ENCODE assay signal across 8 cellular contexts in the genomic region with DNA sequence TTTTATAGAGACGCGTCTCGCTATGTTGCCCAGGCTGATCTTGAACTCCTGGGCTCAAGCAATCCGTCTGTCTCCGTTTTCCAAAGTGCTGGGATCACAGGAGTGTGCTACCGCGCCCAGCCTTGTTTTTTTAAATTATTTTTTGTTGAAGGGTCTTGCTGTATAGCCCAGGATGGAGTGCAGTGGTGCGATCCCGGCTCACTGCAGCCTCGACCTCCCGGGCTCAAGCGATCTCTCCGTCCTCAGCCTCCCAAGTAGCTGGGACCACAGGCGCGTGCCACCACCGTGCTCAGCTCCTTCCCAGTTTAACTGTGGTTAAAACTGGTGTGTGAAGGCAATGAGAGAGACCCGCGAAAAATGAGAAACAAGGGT. TPM values are rescaled to one million over a fixed set of nuclear protein-coding genes. Genes with fewer than 3 reads are reported as not detected.
A peak's percentile ranks its signal among the peaks of the same experiment; 100 is the strongest.
DNase-seq lines count a peak whose midpoint lies in the region; ATAC-seq and TF ChIP-seq lines count a peak whose summit lies in the region.

No MANE protein-coding gene starts in this region.

- H2BK15ac ChIP-seq in mesenchymal stem cell (ENCODE audit: low read depth, poor library complexity, severe bottlenecking), result peak overlapping the region; percentile 96

- no peak for TF ChIP-seq POLR2A in vagina (IDR thresholded peaks at IDR 0.05)

- no peak overlapping the region for H3K23ac ChIP-seq in mesenchymal stem cell (ENCODE audit: low read length in 2 of 2)

- DNase-seq in cardiac muscle cell (ENCODE audit: low read depth in 1 of 2, low spot score in 1 of 2) (no peak), Right ventricle myocardium inferior (ENCODE audit: missing footprints) (no peak), MCF 10A (ENCODE audit: unreplicated experiment) (no peak), mesenchymal stem cell (no peak), vagina (ENCODE audit: extremely low spot score in 2 of 2) (peak in 1 of 2 donors; percentile 90), iPS-NIHi7 (ENCODE audit: extremely low spot score) (no peak)

- H3K79me1 ChIP-seq in mesenchymal stem cell (replicated peaks; ENCODE audit: low read length, poor library complexity, severe bottlenecking), result no peaks in the 10 kb centered on the region

- peak overlapping the region; percentile 93 for H3K27ac Mint-ChIP-seq in MCF 10A (ENCODE audit: low read depth, unreplicated experiment)

- H2AFZ ChIP-seq in mesenchymal stem cell (ENCODE audit: low read depth, low read length), result no peak overlapping the region

- H3K14ac ChIP-seq in mesenchymal stem cell (ENCODE audit: low read length in 2 of 2), result no peak overlapping the region

- H3K4me1 ChIP-seq in cardiac muscle cell (ENCODE audit: low read depth) (no peaks in the 10 kb centered on the region), mesenchymal stem cell (ENCODE audit: control insufficient read depth, insufficient read depth, low read depth, low read length) (peaks cover 6% of the 10 kb centered on the region), vagina (peaks cover 15% of the 10 kb centered on the region)

- H4K8ac ChIP-seq in mesenchymal stem cell (ENCODE audit: low read length), result peak overlapping the region; percentile 100

- POLR2A ChIA-PET in MCF 10A (lab: Yijun Ruan, JAX), result interaction anchor here (0.7 to 4.7 kb wide), 6 partner anchors 9 to 247 kb away, joined by 3 to 74 read pairs (median 15); a partner anchor contains a TSS

- 82% methylated on average over 18 of the region's 18 CpGs for WGBS in mesenchymal stem cell

- H3K4me1 Mint-ChIP-seq in MCF 10A (ENCODE audit: insufficient read depth, unreplicated experiment), result peaks cover 13% of the 10 kb centered on the region

- no peaks in the 10 kb centered on the region for H3K36me3 ChIP-seq in cardiac muscle cell
- no peaks in the 10 kb centered on the region for H3K36me3 ChIP-seq in mesenchymal stem cell (ENCODE audit: control insufficient read depth in 1 of 2, insufficient read depth in 2 of 2, low read depth in 1 of 2, low read length in 2 of 2)
- H3K36me3 ChIP-seq in vagina, result no peaks in the 10 kb centered on the region

- peak overlapping the region; percentile 85 for H3K4me3 Mint-ChIP-seq in MCF 10A (ENCODE audit: unreplicated experiment)

- no peak for TF ChIP-seq CTCF in cardiac muscle cell (IDR thresholded peaks at IDR 0.05; ENCODE audit: low read depth, low read length)
- TF ChIP-seq CTCF in MCF 10A (IDR thresholded peaks at IDR 0.05; ENCODE audit: unreplicated experiment), result no peak
- no peak for TF ChIP-seq CTCF in vagina (IDR thresholded peaks at IDR 0.05)

- no peak overlapping the region for H2AK5ac ChIP-seq in mesenchymal stem cell (ENCODE audit: low read length, severe bottlenecking)

- peak overlapping the region; percentile 96 for H4K91ac ChIP-seq in mesenchymal stem cell (ENCODE audit: low read length)

- H2BK5ac ChIP-seq in mesenchymal stem cell (ENCODE audit: low read depth, low read length, poor library complexity, severe bottlenecking), result no peak overlapping the region

- H3K27me3 Mint-ChIP-seq in MCF 10A (ENCODE audit: insufficient read depth, unreplicated experiment), result no peaks in the 10 kb centered on the region

- BruUV-seq in MCF 10A (replicated peaks; lab: Mats Ljungman, UMichigan), result TSS peak; percentile 53

- H3K27me3 ChIP-seq in cardiac muscle cell (no peaks in the 10 kb centered on the region), mesenchymal stem cell (ENCODE audit: control insufficient read depth in 1 of 2, insufficient read depth in 1 of 2, low read length in 2 of 2) (no peaks in the 10 kb centered on the region), vagina (no peaks in the 10 kb centered on the region)

- H3K9me3 Mint-ChIP-seq in MCF 10A (ENCODE audit: unreplicated experiment), result no peaks in the 10 kb centered on the region

- intact Hi-C loops in Right ventricle myocardium inferior (cut with DNase I), result loop anchor here (1.0 to 2.0 kb wide), 2 partner anchors 11 to 23 kb away; a partner anchor contains a TSS
- intact Hi-C loops in MCF 10A (cut with micrococcal nuclease), result no loop called here
- intact Hi-C loops in vagina (cut with DNase I), result no loop called here

- peak overlapping the region in 1 of 2 experiments; percentile 96 for H3K4ac ChIP-seq in mesenchymal stem cell (ENCODE audit: low read depth in 1 of 2, low read length in 2 of 2)

- H2BK120ac ChIP-seq in mesenchymal stem cell (ENCODE audit: low read depth, low read length), result peak overlapping the region; percentile 68

- H3K9me3 ChIP-seq in cardiac muscle cell (ENCODE audit: low read depth), result no peaks in the 10 kb centered on the region
- no peaks in the 10 kb centered on the region for H3K9me3 ChIP-seq in mesenchymal stem cell (ENCODE audit: control insufficient read depth, low read length)
- no peaks in the 10 kb centered on the region for H3K9me3 ChIP-seq in vagina

- H3K4me2 ChIP-seq in mesenchymal stem cell (ENCODE audit: low read length, poor library complexity, severe bottlenecking), result peak overlapping the region; percentile 90

- H3K36me3 Mint-ChIP-seq in MCF 10A (ENCODE audit: insufficient read depth, unreplicated experiment), result no peaks in the 10 kb centered on the region

- H3K4me3 ChIP-seq in cardiac muscle cell (no peak overlapping the region), mesenchymal stem cell (ENCODE audit: insufficient read depth in 1 of 2, low read depth in 1 of 2, low read length in 2 of 2) (peak overlapping the region in 1 of 2 experiments; percentile 83), vagina (peak overlapping the region; percentile 46 to 64)

- ATAC-seq in Right ventricle myocardium inferior (no peak), HG03432 (IDR thresholded peaks at IDR 0.05; ENCODE audit: unreplicated experiment) (no peak), GM18520 (IDR thresholded peaks at IDR 0.05; ENCODE audit: unreplicated experiment) (no peak)

- H3K9ac ChIP-seq in mesenchymal stem cell (ENCODE audit: low read length), result peak overlapping the region; percentile 92

- CTCF ChIA-PET in MCF 10A (lab: Yijun Ruan, JAX), result interaction anchor here (0.6 to 1.2 kb wide), 2 partner anchors 15 to 1451 kb away, joined by 3 read pairs; no protein-coding TSS in a partner anchor

- H3K27ac ChIP-seq in cardiac muscle cell (peak overlapping the region; percentile 83), mesenchymal stem cell (ENCODE audit: low read length, poor library complexity, severe bottlenecking) (peak overlapping the region; percentile 87), vagina (peak overlapping the region; percentile 95)

- H3K18ac ChIP-seq in mesenchymal stem cell (ENCODE audit: low read depth in 1 of 2, low read length in 2 of 2), result peak overlapping the region; percentile 88 to 99

- peak overlapping the region in 1 of 2 experiments; percentile 63 for H2BK12ac ChIP-seq in mesenchymal stem cell (ENCODE audit: low read length in 2 of 2)

RNA-seq across cellular contexts. Expression of a gene that starts 11.0 kb away (rescaled TPM):
- total RNA-seq in cardiac muscle cell (180 and 189 TPM in 2 replicates), Right ventricle myocardium inferior (87.6 TPM), MCF 10A (2022) (184 and 198 TPM in 2 replicates), vagina (150 TPM)
- polyA plus RNA-seq in cardiac muscle cell, result 111 and 130 TPM in 2 replicates
- polyA plus RNA-seq in mesenchymal stem cell (2013, experiment 1 of 2), result 115 TPM
- polyA plus RNA-seq in mesenchymal stem cell (2013, experiment 2 of 2), result 117 TPM

RNA-seq across cellular contexts. Expression of a gene that starts 16.9 kb away (rescaled TPM):
- total RNA-seq in cardiac muscle cell (8.8 and 9.0 TPM in 2 replicates), Right ventricle myocardium inferior (2.7 TPM), MCF 10A (2022) (2.2 and 2.6 TPM in 2 replicates), vagina (4.2 TPM)
- 5.3 and 6.0 TPM in 2 replicates for polyA plus RNA-seq in cardiac muscle cell
- polyA plus RNA-seq in mesenchymal stem cell (2013, experiment 1 of 2), result 3.1 TPM
- 3.3 TPM for polyA plus RNA-seq in mesenchymal stem cell (2013, experiment 2 of 2)

RNA-seq across cellular contexts. Expression of a gene that starts 48.5 kb away (rescaled TPM):
- not detected in 2 replicates for total RNA-seq in cardiac muscle cell
- 0.67 TPM in 1 of 2 replicates, not detected in the other for polyA plus RNA-seq in cardiac muscle cell
- total RNA-seq in Right ventricle myocardium inferior, result not detected
- total RNA-seq in MCF 10A (2022), result not detected in 2 replicates
- polyA plus RNA-seq in mesenchymal stem cell (2013, experiment 1 of 2), result not detected
- not detected for polyA plus RNA-seq in mesenchymal stem cell (2013, experiment 2 of 2)
- total RNA-seq in vagina, result not detected
